ENCODE assay signal across 8 cellular contexts in genomic region chr1:93607814-93608187, GRCh38.
A peak's percentile ranks its signal among the peaks of the same experiment; 100 is the strongest.
DNase-seq lines count a peak whose midpoint lies in the region; ATAC-seq and TF ChIP-seq lines count a peak whose summit lies in the region.
"Had no signal": no experiment of that assay in that cellular context is flagged by ENCODE, and none has a peak within 500 bp of the region (broad histone marks: within the 10 kb centered on the region; RNA-seq: fewer than 3 reads in every experiment).

No MANE protein-coding gene starts in this region.

- CTCF ChIA-PET in activated CD4-positive, alpha-beta memory T cell treated with anti-CD3 and anti-CD28 coated beads, Interleukin-2, amount 10 ng/mL, durations not matched to agents 7 days and 5 days (lab: Charles Lee) = interaction anchor here (2.3 kb wide), 1 partner anchor 22 kb away, joined by 11 read pairs; no protein-coding TSS in a partner anchor

- intact Hi-C loops in esophagus squamous epithelium (cut with DNase I) = no loop called here

- peak; percentile 92 for ATAC-seq in GM19043 (IDR thresholded peaks at IDR 0.05; ENCODE audit: low read depth, unreplicated experiment)
- ATAC-seq in HG02763 (IDR thresholded peaks at IDR 0.05; ENCODE audit: unreplicated experiment) = peak; percentile 89

- no peaks in the 10 kb centered on the region for H3K36me3 ChIP-seq in tibial nerve
- no peaks in the 10 kb centered on the region for H3K36me3 ChIP-seq in esophagus squamous epithelium

- no peaks in the 10 kb centered on the region for H3K9me3 ChIP-seq in tibial nerve
- H3K9me3 ChIP-seq in esophagus squamous epithelium = no peaks in the 10 kb centered on the region
- H3K9me3 ChIP-seq: SJSA1 had no signal

- H3K4me1 ChIP-seq in tibial nerve = peaks cover 0 to 71% (median 22%) of the 10 kb centered on the region in 4 donors
- peaks cover 0 to 33% (median 7%) of the 10 kb centered on the region in 3 donors for H3K4me1 ChIP-seq in esophagus squamous epithelium

- peaks cover 4% of the 10 kb centered on the region for H3K36me3 Mint-ChIP-seq in activated CD4-positive, alpha-beta memory T cell treated with anti-CD3 and anti-CD28 coated beads, Interleukin-2, amount 10 ng/mL, durations not matched to agents 7 days and 5 days (ENCODE audit: low read depth)
- H3K36me3 Mint-ChIP-seq in nephron (ENCODE audit: low read depth) = peaks cover 12% of the 10 kb centered on the region

- peaks cover 37% of the 10 kb centered on the region for H3K4me1 Mint-ChIP-seq in activated CD4-positive, alpha-beta memory T cell treated with anti-CD3 and anti-CD28 coated beads, Interleukin-2, amount 10 ng/mL, durations not matched to agents 7 days and 5 days
- peaks cover 88% of the 10 kb centered on the region for H3K4me1 Mint-ChIP-seq in nephron

- TF ChIP-seq POLR2A in tibial nerve (IDR thresholded peaks at IDR 0.05) (no peak), esophagus squamous epithelium (IDR thresholded peaks at IDR 0.05) (no peak)

- H3K4me3 ChIP-seq in tibial nerve (no peak overlapping the region), esophagus squamous epithelium (no peak overlapping the region)
- H3K4me3 ChIP-seq: SJSA1 had no signal

- POLR2A ChIA-PET in activated CD4-positive, alpha-beta memory T cell treated with anti-CD3 and anti-CD28 coated beads, Interleukin-2, amount 10 ng/mL, durations not matched to agents 7 days and 5 days (lab: Charles Lee) = interaction anchor here (0.8 to 1.2 kb wide), 3 partner anchors 8 to 263 kb away, joined by 3 read pairs; no protein-coding TSS in a partner anchor

- no peaks in the 10 kb centered on the region for H3K9me3 Mint-ChIP-seq in activated CD4-positive, alpha-beta memory T cell treated with anti-CD3 and anti-CD28 coated beads, Interleukin-2, amount 10 ng/mL, durations not matched to agents 7 days and 5 days
- no peaks in the 10 kb centered on the region for H3K9me3 Mint-ChIP-seq in nephron

- WGBS in tibial nerve, 2 donors = 78 to 87% methylated on average over 5 of the region's 5 CpGs
- WGBS in esophagus squamous epithelium, 2 donors = 47 to 84% methylated on average over 3 to 5 of the region's 5 CpGs

- peak overlapping the region in 2 of 4 donors; percentile 38 to 60 for H3K27ac ChIP-seq in tibial nerve
- peak overlapping the region in 2 of 4 donors; percentile 47 to 61 for H3K27ac ChIP-seq in esophagus squamous epithelium
- H3K27ac ChIP-seq: SJSA1 had no signal

- H3K27ac Mint-ChIP-seq in activated CD4-positive, alpha-beta memory T cell treated with anti-CD3 and anti-CD28 coated beads, Interleukin-2, amount 10 ng/mL, durations not matched to agents 7 days and 5 days = no peak overlapping the region
- H3K27ac Mint-ChIP-seq in nephron = peak overlapping the region; percentile 61 to 83 (median 71)

- H3K27me3 ChIP-seq in tibial nerve (no peaks in the 10 kb centered on the region), esophagus squamous epithelium (no peaks in the 10 kb centered on the region)
- H3K27me3 ChIP-seq: SJSA1 had no signal

- no peak for TF ChIP-seq CTCF in nephron (IDR thresholded peaks at IDR 0.05; ENCODE audit: unreplicated experiment in 3 of 3)
- TF ChIP-seq CTCF in tibial nerve (IDR thresholded peaks at IDR 0.05) = no peak
- TF ChIP-seq CTCF in esophagus squamous epithelium (IDR thresholded peaks at IDR 0.05) = no peak

- DNase-seq in activated CD4-positive, alpha-beta memory T cell treated with anti-CD3 and anti-CD28 coated beads, Interleukin-2, amount 10 ng/mL, durations not matched to agents 7 days and 5 days = peak; percentile 32
- DNase-seq in tibial nerve (ENCODE audit: low spot score in 2 of 2) (no peak), cerebellar cortex (ENCODE audit: low spot score) (no peak), esophagus squamous epithelium (lab: John Stamatoyannopoulos, UW) (no peak)

- no peak for TF ChIP-seq EP300 in tibial nerve (IDR thresholded peaks at IDR 0.05)

- peaks cover 38% of the 10 kb centered on the region for H3K27me3 Mint-ChIP-seq in activated CD4-positive, alpha-beta memory T cell treated with anti-CD3 and anti-CD28 coated beads, Interleukin-2, amount 10 ng/mL, durations not matched to agents 7 days and 5 days
- H3K27me3 Mint-ChIP-seq in nephron (ENCODE audit: low read depth) = peaks cover 4% of the 10 kb centered on the region

- no peak overlapping the region for H3K4me3 Mint-ChIP-seq in activated CD4-positive, alpha-beta memory T cell treated with anti-CD3 and anti-CD28 coated beads, Interleukin-2, amount 10 ng/mL, durations not matched to agents 7 days and 5 days
- H3K4me3 Mint-ChIP-seq in nephron = no peak overlapping the region
